Comparison of ENCODE assay signal across 1 cellular context in genomic region chr10:11447571-11447970, GRCh38.
TF ChIP-seq lines count a peak whose summit lies in the region.

No MANE protein-coding gene starts in this region.

TF ChIP-seq in GM12878, 131 proteins besides CTCF, POLR2A, EP300 and RAD21 (continued from another document):
- TF ChIP-seq E2F8 (IDR thresholded peaks at IDR 0.05; ENCODE audit: low read depth, partially characterized antibody), result no peak
- TF ChIP-seq, protein P1, sequence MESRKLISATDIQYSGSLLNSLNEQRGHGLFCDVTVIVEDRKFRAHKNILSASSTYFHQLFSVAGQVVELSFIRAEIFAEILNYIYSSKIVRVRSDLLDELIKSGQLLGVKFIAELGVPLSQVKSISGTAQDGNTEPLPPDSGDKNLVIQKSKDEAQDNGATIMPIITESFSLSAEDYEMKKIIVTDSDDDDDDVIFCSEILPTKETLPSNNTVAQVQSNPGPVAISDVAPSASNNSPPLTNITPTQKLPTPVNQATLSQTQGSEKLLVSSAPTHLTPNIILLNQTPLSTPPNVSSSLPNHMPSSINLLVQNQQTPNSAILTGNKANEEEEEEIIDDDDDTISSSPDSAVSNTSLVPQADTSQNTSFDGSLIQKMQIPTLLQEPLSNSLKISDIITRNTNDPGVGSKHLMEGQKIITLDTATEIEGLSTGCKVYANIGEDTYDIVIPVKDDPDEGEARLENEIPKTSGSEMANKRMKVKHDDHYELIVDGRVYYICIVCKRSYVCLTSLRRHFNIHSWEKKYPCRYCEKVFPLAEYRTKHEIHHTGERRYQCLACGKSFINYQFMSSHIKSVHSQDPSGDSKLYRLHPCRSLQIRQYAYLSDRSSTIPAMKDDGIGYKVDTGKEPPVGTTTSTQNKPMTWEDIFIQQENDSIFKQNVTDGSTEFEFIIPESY (IDR thresholded peaks at IDR 0.05), result no peak
- TF ChIP-seq, protein P2, sequence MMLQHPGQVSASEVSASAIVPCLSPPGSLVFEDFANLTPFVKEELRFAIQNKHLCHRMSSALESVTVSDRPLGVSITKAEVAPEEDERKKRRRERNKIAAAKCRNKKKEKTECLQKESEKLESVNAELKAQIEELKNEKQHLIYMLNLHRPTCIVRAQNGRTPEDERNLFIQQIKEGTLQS (IDR thresholded peaks at IDR 0.05; ENCODE audit: borderline replicate concordance, extremely low read depth, low read depth, low read length), result no peak
- TF ChIP-seq RB1 (IDR thresholded peaks at IDR 0.05; ENCODE audit: borderline replicate concordance), result no peak
- no peak for TF ChIP-seq SMAD5 (IDR thresholded peaks at IDR 0.05; ENCODE audit: low read depth)
- no peak for TF ChIP-seq PAX5 (IDR thresholded peaks at IDR 0.05; ENCODE audit: borderline replicate concordance, low read depth, low read length)
- TF ChIP-seq SMC3 (IDR thresholded peaks at IDR 0.05; ENCODE audit: borderline replicate concordance, low read length), result no peak
- no peak for TF ChIP-seq ZNF384 (IDR thresholded peaks at IDR 0.05; ENCODE audit: borderline replicate concordance, low read depth, low read length)
TF ChIP-seq in GM12878: peak in this region for 0.
